ENCODE assay signal across 16 cellular contexts in the genomic region with DNA sequence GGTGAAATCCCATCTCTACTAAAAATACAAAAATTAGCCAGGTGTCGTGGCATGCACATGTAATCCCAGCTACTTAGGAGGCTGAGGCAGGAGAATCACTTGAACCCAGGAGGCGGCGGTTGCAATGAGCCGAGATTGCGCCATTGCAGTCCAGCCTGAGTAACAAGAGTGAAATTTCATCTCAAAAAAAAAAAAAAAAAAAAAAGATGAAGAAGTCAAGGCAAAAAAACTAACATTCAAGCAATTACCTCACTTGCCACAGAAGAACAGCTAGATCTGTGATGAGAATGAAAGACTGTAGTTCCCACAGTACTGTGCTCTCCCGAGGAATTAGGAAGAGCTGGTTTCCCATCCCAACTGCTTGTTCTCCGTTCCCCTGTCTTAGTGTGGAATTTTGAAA.
"Had no signal": no experiment of that assay in that cellular context is flagged by ENCODE, and none has a peak within 500 bp of the region (broad histone marks: within the 10 kb centered on the region; RNA-seq: fewer than 3 reads in every experiment).

No MANE protein-coding gene starts in this region.

- H3K36me3 ChIP-seq: esophagus muscularis mucosa, gastroesophageal sphincter, ovary, right atrium auricular region, sigmoid colon, upper lobe of left lung, uterus had no signal

- H3K4me3 ChIP-seq: esophagus muscularis mucosa, gastroesophageal sphincter, lung, ovary, right atrium auricular region, sigmoid colon, skin epidermis, upper lobe of left lung, uterus had no signal

- H3K27me3 ChIP-seq: ovary, right atrium auricular region, sigmoid colon, upper lobe of left lung, uterus had no signal

- H3K9me3 ChIP-seq: esophagus muscularis mucosa, gastroesophageal sphincter, ovary, right atrium auricular region, sigmoid colon, upper lobe of left lung, uterus had no signal

- DNase-seq: effector memory CD4-positive, alpha-beta T cell; glutamatergic neuron; left colon; left ventricle myocardium superior; naive thymus-derived CD4-positive, alpha-beta T cell; ovary; sigmoid colon; stimulated activated CD4-positive, alpha-beta T cell treated with anti-CD3 and anti-CD28 coated beads, Interleukin-12 subunit alpha, Interleukin-12 subunit beta, amount 100 ng/mL, for 4 hours; stimulated activated naive CD4-positive, alpha-beta T cell treated with Interleukin-2 at 50 U/mL for 16 hours; upper lobe of left lung; uterus had no signal

- H3K4me1 ChIP-seq: uterus had no signal

- ATAC-seq: gastroesophageal sphincter; left colon; naive thymus-derived CD4-positive, alpha-beta T cell had no signal

- H3K27ac ChIP-seq: esophagus muscularis mucosa, gastroesophageal sphincter, ovary, right atrium auricular region, sigmoid colon, upper lobe of left lung, uterus had no signal
